ENCODE assay signal across 22 cellular contexts in genomic region chr6:41162687-41163418, GRCh38. TPM values are rescaled to one million over a fixed set of nuclear protein-coding genes. Genes with fewer than 3 reads are reported as not detected.
DNase-seq lines count a peak whose midpoint lies in the region; ATAC-seq, FAIRE-seq and TF ChIP-seq lines count a peak whose summit lies in the region.
"Had no signal": no experiment of that assay in that cellular context is flagged by ENCODE, and none has a peak within 500 bp of the region (broad histone marks: within the 10 kb centered on the region; RNA-seq: fewer than 3 reads in every experiment).

Gene TREM2, minus strand, starts transcription at chr6:41163116. Its CDS starts 34 bp downstream, at chr6:41163082.

- no peak within 1 kb of the TSS for H3K4me3 Mint-ChIP-seq in T-helper 2 cell treated with Interferon-gamma antibody and Interleukin-4, amounts not matched to agents 5 μg/mL and 100 μg/mL, for 36 hours
- H3K4me3 Mint-ChIP-seq in brain = peak within 1 kb of the TSS in 1 of 5 experiments; percentile 3
- H3K4me3 Mint-ChIP-seq: naive thymus-derived CD4-positive, alpha-beta T cell had no signal

- no peaks in the 10 kb centered on the region for H3K79me2 ChIP-seq in HepG2 (ENCODE audit: insufficient read depth, low read length)

- H3K27me3 ChIP-seq in HepG2 (ENCODE audit: control insufficient read depth in 1 of 2, insufficient read depth in 2 of 2, low read length in 2 of 2) (peaks cover 0 to 15% of the 10 kb centered on the region in 2 experiments; a peak in 1 of 5 replicates), thoracic aorta (replicated peaks; ENCODE audit: insufficient read depth) (no peaks in the 10 kb centered on the region), right atrium auricular region (no peaks in the 10 kb centered on the region)

- no peaks in the 10 kb centered on the region for H3K36me3 Mint-ChIP-seq in T-helper 2 cell treated with Interferon-gamma antibody and Interleukin-4, amounts not matched to agents 5 μg/mL and 100 μg/mL, for 36 hours (ENCODE audit: low read depth)
- H3K36me3 Mint-ChIP-seq in brain = no peaks in the 10 kb centered on the region

- no peak for TF ChIP-seq RAD21 in HepG2 (CRISPR knock-in tag; IDR thresholded peaks at IDR 0.05)

- H3K36me3 ChIP-seq in HepG2 (replicated peaks in 1 of 2; ENCODE audit: control insufficient read depth in 1 of 2, insufficient read depth in 2 of 2, low read length in 2 of 2) = no peaks in the 10 kb centered on the region
- no peaks in the 10 kb centered on the region for H3K36me3 ChIP-seq in thoracic aorta
- no peaks in the 10 kb centered on the region for H3K36me3 ChIP-seq in right atrium auricular region
- H3K36me3 ChIP-seq: heart right ventricle, stomach had no signal

- peak; percentile 2 for DNase-seq in T-helper 2 cell treated with Interferon-gamma antibody and Interleukin-4, amounts not matched to agents 5 μg/mL and 100 μg/mL, for 36 hours (ENCODE audit: low spot score)
- DNase-seq in T-helper 2 cell = no peak
- no peak for DNase-seq in HepG2 (ENCODE audit: low spot score)
- DNase-seq in thoracic aorta (ENCODE audit: low spot score) = no peak
- no peak for DNase-seq in NCI-H2107 (lab: John Stamatoyannopoulos, UW)
- no peak for DNase-seq in right atrium auricular region (ENCODE audit: low spot score)
- DNase-seq: activated CD4-positive, alpha-beta T cell treated with anti-CD3 and anti-CD28 coated beads, Interleukin-2, amount 50 U/mL, for 4 hours; activated naive CD4-positive, alpha-beta T cell; GOT3; heart right ventricle; naive thymus-derived CD4-positive, alpha-beta T cell; NCI-H187; NCI-H345; NK-92 treated with Interleukin-12 subunit alpha and Interleukin-12 subunit beta, amount 100 ng/mL, for 24 hours; stomach; SW 1271 had no signal

- no peaks in the 10 kb centered on the region for H3K9me3 Mint-ChIP-seq in T-helper 2 cell treated with Interferon-gamma antibody and Interleukin-4, amounts not matched to agents 5 μg/mL and 100 μg/mL, for 36 hours
- H3K9me3 Mint-ChIP-seq in brain = no peaks in the 10 kb centered on the region

- POLR2A ChIA-PET in HepG2 (lab: Yijun Ruan, JAX) = no interaction called here

- H2AFZ ChIP-seq in HepG2 (ENCODE audit: low read length) = no peak within 1 kb of the TSS

- intact Hi-C loops in HepG2 (cut with micrococcal nuclease; ENCODE audit: unreplicated experiment) = no loop called here

- in situ Hi-C loops in HepG2 (cut with HindIII; ENCODE audit: extremely low pct_ligation_motif_present, low pct_unique_long_range_greater_than_20kb) = no loop called here

- no peak within 1 kb of the TSS for H3K9ac ChIP-seq in HepG2 (ENCODE audit: insufficient read depth, low read depth, low read length)

- no peak for TF ChIP-seq POLR2A in HepG2 (IDR thresholded peaks at IDR 0.05; ENCODE audit: insufficient read depth in 1 of 2, low read depth in 2 of 2, low read length in 2 of 2)

- H3K27me3 Mint-ChIP-seq in T-helper 2 cell treated with Interferon-gamma antibody and Interleukin-4, amounts not matched to agents 5 μg/mL and 100 μg/mL, for 36 hours (ENCODE audit: low read depth) = peaks cover 15% of the 10 kb centered on the region
- peaks cover 29% of the 10 kb centered on the region for H3K27me3 Mint-ChIP-seq in brain

- H3K27ac ChIP-seq in HepG2 (ENCODE audit: extremely low read length, insufficient read depth, low read length) (no peak within 1 kb of the TSS), thoracic aorta (no peak within 1 kb of the TSS), right atrium auricular region (no peak within 1 kb of the TSS)
- H3K27ac ChIP-seq: heart right ventricle, stomach had no signal

- no peak within 1 kb of the TSS for H3K4me2 ChIP-seq in HepG2 (ENCODE audit: low read depth, low read length)

- H3K4me1 Mint-ChIP-seq in T-helper 2 cell treated with Interferon-gamma antibody and Interleukin-4, amounts not matched to agents 5 μg/mL and 100 μg/mL, for 36 hours (ENCODE audit: low read depth) = no peaks in the 10 kb centered on the region
- peaks cover 7% of the 10 kb centered on the region for H3K4me1 Mint-ChIP-seq in brain

- BruUV-seq in HepG2 (replicated peaks; lab: Mats Ljungman, UMichigan) = no TSS peak

- FAIRE-seq in HepG2 (lab: Jason Lieb, UNC) = no peak
- FAIRE-seq: A204.1 had no signal

- ATAC-seq in HepG2 (no peak), thoracic aorta (ENCODE audit: insufficient number of reproducible peaks, low FRiP score, low read depth) (no peak), GM21576 (IDR thresholded peaks at IDR 0.05; ENCODE audit: unreplicated experiment) (no peak)
- ATAC-seq: naive thymus-derived CD4-positive, alpha-beta T cell had no signal

- TF ChIP-seq CTCF in brain (conservative IDR thresholded peaks at IDR 0.05) (no peak), HepG2 (CRISPR knock-in tag; IDR thresholded peaks at IDR 0.05) (no peak), thoracic aorta (IDR thresholded peaks at IDR 0.05) (no peak), right atrium auricular region (IDR thresholded peaks at IDR 0.05) (no peak)

- no peak for TF ChIP-seq EP300 in HepG2 (IDR thresholded peaks at IDR 0.05; ENCODE audit: low read depth in 2 of 2, low read length in 2 of 2)
- no peak for TF ChIP-seq EP300 in HepG2 (CRISPR knock-in tag; IDR thresholded peaks at IDR 0.05; ENCODE audit: borderline replicate concordance)

- H3K4me1 ChIP-seq in HepG2 (ENCODE audit: insufficient read depth, low read length) = no peaks in the 10 kb centered on the region
- no peaks in the 10 kb centered on the region for H3K4me1 ChIP-seq in thoracic aorta (ENCODE audit: control insufficient read depth in 1 of 2, low read depth in 2 of 2)
- no peaks in the 10 kb centered on the region for H3K4me1 ChIP-seq in right atrium auricular region

- H4K20me1 ChIP-seq in HepG2 (ENCODE audit: insufficient read depth, low read length) = no peaks in the 10 kb centered on the region

- no peaks in the 10 kb centered on the region for H3K9me3 ChIP-seq in HepG2 (ENCODE audit: low read length)
- no peaks in the 10 kb centered on the region for H3K9me3 ChIP-seq in thoracic aorta
- no peaks in the 10 kb centered on the region for H3K9me3 ChIP-seq in right atrium auricular region
- H3K9me3 ChIP-seq: heart right ventricle, stomach had no signal

- H3K4me3 ChIP-seq in HepG2 (replicated peaks in 1 of 3; ENCODE audit: insufficient read depth in 1 of 3, low read depth in 2 of 3, low read length in 3 of 3) (no peak within 1 kb of the TSS), thoracic aorta (peak within 1 kb of the TSS; percentile 45), right atrium auricular region (no peak within 1 kb of the TSS)
- H3K4me3 ChIP-seq: lung, skin epidermis, stomach had no signal

- no peak within 1 kb of the TSS for H3K27ac Mint-ChIP-seq in T-helper 2 cell treated with Interferon-gamma antibody and Interleukin-4, amounts not matched to agents 5 μg/mL and 100 μg/mL, for 36 hours
- H3K27ac Mint-ChIP-seq in brain = no peak within 1 kb of the TSS
- H3K27ac Mint-ChIP-seq: naive thymus-derived CD4-positive, alpha-beta T cell had no signal

- 50% methylated on average over 9 of the region's 10 CpGs for WGBS in HepG2 (ENCODE audit: low lambda C conversion rate)

- CTCF ChIA-PET in HepG2 (lab: Yijun Ruan, JAX; ENCODE audit: low intra/inter-chr PET ratio, low total read pairs) = no interaction called here

TF ChIP-seq in HepG2, 621 proteins besides CTCF, POLR2A, EP300 and RAD21:
- TF ChIP-seq CEBPG (CRISPR knock-in tag; IDR thresholded peaks at IDR 0.05) = peak; percentile 13; the same call in 1 of the 2 replicates
- TF ChIP-seq CEBPB (IDR thresholded peaks at IDR 0.05; ENCODE audit: borderline replicate concordance, low read depth, low read length) = peak; percentile 56; the same call in 1 of the 2 replicates
- no peak for TF ChIP-seq SUZ12 (IDR thresholded peaks at IDR 0.05; ENCODE audit: low read depth, low read length)

RNA-seq across cellular contexts. Expression of gene TREM2, which starts in this region (rescaled TPM):
- polyA plus RNA-seq in brain (ENCODE audit: insufficient read depth, low read depth, low replicate concordance) = 13.7 TPM
- 0.11 TPM in 1 of 2 replicates, not detected in the other for total RNA-seq in HepG2 (2016; rRNA removed; fragmentation: Illumina TruSeq; extraction: Trizol)
- total RNA-seq in HepG2 (2016; cell fraction: cytosol; rRNA removed; fragmentation: Illumina TruSeq; extraction: Trizol; ENCODE audit: low read depth) = not detected in 2 replicates
- total RNA-seq in HepG2 (2016; cell fraction: insoluble cytoplasmic fraction; rRNA removed; fragmentation: Illumina TruSeq; extraction: Trizol) = not detected in 2 replicates
- not detected in 2 replicates for total RNA-seq in HepG2 (2016; cell fraction: membrane; rRNA removed; fragmentation: Illumina TruSeq; extraction: Trizol)
- total RNA-seq in HepG2 (2016; cell fraction: nucleus; rRNA removed; fragmentation: Illumina TruSeq; extraction: Trizol) = not detected in 2 replicates
- polyA plus RNA-seq in HepG2 (2011; rRNA removed) = not detected in 2 replicates
- 0.05 TPM in 1 of 2 replicates, not detected in the other for polyA plus RNA-seq in HepG2 (2011; cell fraction: cytosol; rRNA removed)
- polyA plus RNA-seq in HepG2 (2011; cell fraction: nucleus; rRNA removed) = not detected in 2 replicates
- not detected in 2 replicates for polyA plus RNA-seq in HepG2 (2012)
- polyA plus RNA-seq in HepG2 (2016; cell fraction: cytosol; fragmentation: Illumina TruSeq; extraction: Trizol; ENCODE audit: low read depth) = not detected in 2 replicates
- not detected in 2 replicates for polyA plus RNA-seq in HepG2 (2016; cell fraction: insoluble cytoplasmic fraction; fragmentation: Illumina TruSeq; extraction: Trizol; ENCODE audit: low read depth)
- not detected in 2 replicates for polyA plus RNA-seq in HepG2 (2016; cell fraction: membrane; fragmentation: Illumina TruSeq; extraction: Trizol; ENCODE audit: low read depth)
- polyA plus RNA-seq in HepG2 (2016; cell fraction: nucleus; fragmentation: Illumina TruSeq; extraction: Trizol; ENCODE audit: insufficient read depth, low read depth) = not detected in 2 replicates
- polyA minus RNA-seq in HepG2 (2011; rRNA and poly(A)+ RNA removed; ENCODE audit: low replicate concordance) = not detected in 2 replicates
- not detected in 2 replicates for polyA minus RNA-seq in HepG2 (2011; cell fraction: cytosol; rRNA and poly(A)+ RNA removed)
- not detected in 2 replicates for polyA minus RNA-seq in HepG2 (2011; cell fraction: nucleus; rRNA and poly(A)+ RNA removed)
- total RNA-seq in thoracic aorta = 10 to 100 TPM in 1 of 2 donors, 1 to 10 TPM in 1; 9.8 to 16.5 TPM
- 1 to 10 TPM; 1.6 to 7.0 TPM for total RNA-seq in right atrium auricular region
- polyA plus RNA-seq: BJ; naive thymus-derived CD4-positive, alpha-beta T cell had no signal

Comparison
In these comparisons a context has a peak if more than half of its experiments do, and no peak if none do; other contexts are left out.
1. RNA of gene TREM2 (polyA plus RNA-seq): 13.7 TPM in brain (single experiment); 0.05 TPM in HepG2; every median in the first group is over 10 times any median in the second.